9 cellular contexts compared by ENCODE assay signal in the genomic region with DNA sequence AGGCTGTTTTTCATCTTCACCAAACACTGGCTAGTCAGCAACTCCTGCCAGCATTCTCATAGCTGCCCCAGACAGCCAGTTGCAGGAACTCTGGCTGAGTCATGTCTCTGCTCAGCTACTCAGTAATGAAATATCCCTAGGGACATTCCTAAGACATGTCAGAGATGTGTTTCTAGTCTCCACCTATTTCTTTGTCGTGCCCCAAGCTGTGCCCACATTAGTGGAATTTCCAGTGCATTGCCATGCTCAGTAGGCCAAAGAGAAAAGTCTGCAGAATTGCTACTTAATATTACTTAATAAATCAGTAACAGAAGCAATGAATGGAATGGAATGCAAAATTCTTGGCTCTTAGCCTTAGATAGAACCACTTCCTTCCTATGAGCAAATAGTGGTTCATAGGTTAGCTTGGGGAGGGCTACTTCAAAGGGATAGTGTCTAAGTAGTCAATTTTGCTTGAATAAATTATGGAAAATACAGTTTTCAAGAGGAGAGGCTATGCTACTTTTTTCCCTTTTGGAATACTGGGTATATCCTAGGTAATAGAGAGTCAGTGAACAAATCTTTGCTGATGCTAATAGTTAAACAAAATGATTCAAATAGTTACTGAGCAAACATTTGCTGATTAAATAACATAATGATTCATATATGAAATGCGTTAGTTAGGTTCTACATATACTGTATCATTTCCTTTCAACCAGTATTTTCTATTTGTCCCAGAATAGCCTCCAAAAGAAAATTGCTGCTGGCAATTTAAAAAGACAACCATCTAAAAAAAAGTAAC. TPM values are rescaled to one million over a fixed set of nuclear protein-coding genes. Genes with fewer than 3 reads are reported as not detected.
DNase-seq lines count a peak whose midpoint lies in the region; ATAC-seq and TF ChIP-seq lines count a peak whose summit lies in the region.
"Had no signal": no experiment of that assay in that cellular context is flagged by ENCODE, and none has a peak within 500 bp of the region (broad histone marks: within the 10 kb centered on the region; RNA-seq: fewer than 3 reads in every experiment).

No MANE protein-coding gene starts in this region.

- H3K4me1 ChIP-seq in skeletal muscle satellite cell (ENCODE audit: control insufficient read depth, insufficient read depth, low read length) = peaks cover 34% of the 10 kb centered on the region

- DNase-seq in GM04504 (ENCODE audit: low read depth) = peak; percentile 91
- peak; percentile 53 for DNase-seq in left ventricle myocardium superior
- no peak for DNase-seq in dorsolateral prefrontal cortex
- no peak for DNase-seq in NK-92 treated with Interleukin-12 subunit alpha and Interleukin-12 subunit beta, amount 100 ng/mL, for 24 hours (lab: John Stamatoyannopoulos, UW)
- DNase-seq: activated CD8-positive, alpha-beta memory T cell treated with anti-CD3 and anti-CD28 coated beads, Interleukin-2, amount 50 U/mL, for 48 hours had no signal

- peak overlapping the region; percentile 66 for H3K4me2 ChIP-seq in skeletal muscle satellite cell (ENCODE audit: low read length)

- ATAC-seq in left ventricle myocardium superior (peak; percentile 97), GM21576 (IDR thresholded peaks at IDR 0.05; ENCODE audit: unreplicated experiment) (no peak), GM21367 (IDR thresholded peaks at IDR 0.05; ENCODE audit: unreplicated experiment) (no peak)

- peak overlapping the region; percentile 78 for H3K9ac ChIP-seq in skeletal muscle satellite cell (ENCODE audit: low read depth, low read length)

- no peak overlapping the region for H3K27ac ChIP-seq in dorsolateral prefrontal cortex

- H3K27me3 ChIP-seq in skeletal muscle satellite cell (ENCODE audit: control insufficient read depth, insufficient read depth, low read length) (no peaks in the 10 kb centered on the region), dorsolateral prefrontal cortex (no peaks in the 10 kb centered on the region)

- H3K4me3 ChIP-seq in WI38 (ENCODE audit: low read depth, low read length) = peak overlapping the region; percentile 7; the same call in 1 of the 2 replicates
- H3K4me3 ChIP-seq in skeletal muscle satellite cell (ENCODE audit: low read length) = no peak overlapping the region
- no peak overlapping the region for H3K4me3 ChIP-seq in dorsolateral prefrontal cortex

- intact Hi-C loops in left ventricle myocardium superior (cut with micrococcal nuclease) = no loop called here
- intact Hi-C loops in dorsolateral prefrontal cortex (cut with DNase I) = no loop called here

- TF ChIP-seq CTCF in WI38 (IDR thresholded peaks at IDR 0.05; ENCODE audit: low read depth, low read length) (no peak), dorsolateral prefrontal cortex (IDR thresholded peaks at IDR 0.05 in 54 of 56, conservative IDR thresholded peaks at IDR 0.05 in 2 of 56; ENCODE audit: low read depth in 1 of 56, partially characterized antibody in 56 of 56) (no peak)

- H3K9me3 ChIP-seq in skeletal muscle satellite cell (replicated peaks; ENCODE audit: low read length) = peaks cover 5% of the 10 kb centered on the region

- H3K36me3 ChIP-seq in skeletal muscle satellite cell (ENCODE audit: insufficient read depth, low read length) = no peaks in the 10 kb centered on the region

RNA-seq across cellular contexts. Expression of a gene that starts 23.6 kb away (rescaled TPM):
- 71.7 TPM for total RNA-seq in left ventricle myocardium superior
- total RNA-seq in skeletal muscle satellite cell (2012; rRNA removed) = 109 and 185 TPM in 2 replicates
- 10 to 100 TPM in 115 of 120 experiments, 1 to 10 TPM in 5; 7.3 to 40.9 (median 17.0) TPM for total RNA-seq in dorsolateral prefrontal cortex

Comparison
In these comparisons a context has a peak if more than half of its experiments do, and no peak if none do; other contexts are left out.
1. DNase-seq: peak in GM04504 (single experiment) and left ventricle myocardium superior (single experiment); none in dorsolateral prefrontal cortex (0 of 10) and NK-92 treated with Interleukin-12 subunit alpha and Interleukin-12 subunit beta, amount 100 ng/mL, for 24 hours (single experiment).